In genomic region chr3:196896229-196896628, GRCh38 we compare ENCODE assay signal across 1 cellular context.
TF ChIP-seq lines count a peak whose summit lies in the region.

No MANE protein-coding gene starts in this region.

TF ChIP-seq in HepG2, 621 proteins besides CTCF, POLR2A, EP300 and RAD21 (continued from another document):
- TF ChIP-seq SKI (IDR thresholded peaks at IDR 0.05; ENCODE audit: partially characterized antibody) = no peak
- TF ChIP-seq, protein P1, sequence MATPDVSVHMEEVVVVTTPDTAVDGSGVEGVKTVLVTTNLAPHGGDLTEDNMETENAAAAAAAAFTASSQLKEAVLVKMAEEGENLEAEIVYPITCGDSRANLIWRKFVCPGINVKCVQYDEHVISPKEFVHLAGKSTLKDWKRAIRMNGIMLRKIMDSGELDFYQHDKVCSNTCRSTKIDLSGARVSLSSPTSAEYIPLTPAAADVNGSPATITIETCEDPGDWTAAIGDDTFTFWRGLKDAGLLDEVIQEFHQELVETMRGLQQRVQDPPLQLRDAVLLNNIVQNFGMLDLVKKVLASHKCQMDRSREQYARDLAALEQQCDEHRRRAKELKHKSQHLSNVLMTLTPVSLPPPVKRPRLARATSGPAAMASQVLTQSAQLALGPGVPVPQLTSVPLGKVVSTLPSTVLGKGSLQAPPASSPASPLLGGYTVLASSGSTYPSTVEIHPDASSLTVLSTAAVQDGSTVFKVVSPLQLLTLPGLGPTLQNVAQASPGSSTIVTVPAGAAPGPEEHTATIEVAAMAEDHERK (CRISPR knock-in tag; IDR thresholded peaks at IDR 0.05; ENCODE audit: low read depth) = no peak
